8 cellular contexts compared by ENCODE assay signal in the genomic region with DNA sequence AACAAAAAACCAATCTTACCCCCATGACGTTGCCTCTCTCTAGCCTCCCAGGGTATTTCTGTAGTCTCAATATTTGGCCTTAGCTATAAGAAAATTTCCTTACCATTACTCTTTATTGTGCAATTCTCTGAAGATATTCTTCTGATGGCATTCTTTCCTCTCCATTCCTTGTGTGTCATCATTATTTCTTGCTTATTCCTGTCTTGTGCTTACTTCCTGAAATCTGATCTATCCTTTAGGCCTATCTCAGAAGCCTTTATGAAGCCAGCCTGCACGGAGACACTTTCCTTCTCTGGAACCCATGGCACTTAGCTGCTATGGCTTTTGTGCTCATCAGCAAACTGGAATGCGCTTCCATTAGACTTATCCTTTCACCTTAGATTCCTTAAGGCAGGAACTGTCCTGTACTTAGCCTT.
DNase-seq lines count a peak whose midpoint lies in the region; TF ChIP-seq lines count a peak whose summit lies in the region.

No MANE protein-coding gene starts in this region.

- H3K27ac Mint-ChIP-seq in nephron = peak overlapping the region; percentile 44 to 74 (median 68)

- H3K4me3 ChIP-seq in mammary epithelial cell (replicated peaks in 1 of 3; ENCODE audit: insufficient read depth in 1 of 3, low read depth in 2 of 3, low read length in 3 of 3) = no peak overlapping the region

- TF ChIP-seq CTCF in C4-2B (conservative IDR thresholded peaks at IDR 0.05) = no peak
- TF ChIP-seq CTCF in mammary epithelial cell (conservative IDR thresholded peaks at IDR 0.05 in 1 of 2, IDR thresholded peaks at IDR 0.05 in 1 of 2; ENCODE audit: extremely low read depth in 1 of 2, insufficient read depth in 1 of 2, low read depth in 1 of 2, low read length in 2 of 2) = no peak
- no peak for TF ChIP-seq CTCF in nephron (IDR thresholded peaks at IDR 0.05; ENCODE audit: unreplicated experiment in 3 of 3)

- no peaks in the 10 kb centered on the region for H3K79me2 ChIP-seq in mammary epithelial cell (ENCODE audit: insufficient read depth, low read length)

- peaks cover 58% of the 10 kb centered on the region for H3K4me1 ChIP-seq in mammary epithelial cell (ENCODE audit: insufficient read depth, low read length)

- H3K27ac ChIP-seq in C4-2B = peak overlapping the region; percentile 73
- H3K27ac ChIP-seq in mammary epithelial cell (ENCODE audit: insufficient read depth, low read depth, low read length) = peak overlapping the region; percentile 89

- in situ Hi-C loops in mammary epithelial cell (cut with MboI; ENCODE audit: low sequenced_read_pairs in 2 of 2) = loop anchor here in 1 of 2 donors (5.0 kb wide), 1 partner anchor 36 kb away; no protein-coding TSS in a partner anchor

- DNase-seq in LHCN-M2 (ENCODE audit: low read depth) = peak; percentile 66
- DNase-seq in mammary epithelial cell = peak; percentile 83
- no peak for DNase-seq in RPMI8226
- no peak for DNase-seq in effector CD8-positive, alpha-beta T cell (lab: John Stamatoyannopoulos, UW)
- no peak for DNase-seq in stimulated activated CD4-positive, alpha-beta T cell treated with anti-CD3 and anti-CD28 coated beads, Interleukin-2, amount 100 ng/mL, for 48 hours
- no peak for DNase-seq in NOMO-1 treated with dmso at 0.1 percent for 144 hours (lab: John Stamatoyannopoulos, UW; ENCODE audit: unreplicated experiment)

- no peak overlapping the region for H3K4me3 Mint-ChIP-seq in nephron

- H3K4me1 Mint-ChIP-seq in nephron = peaks cover 17% of the 10 kb centered on the region

- no TSS peak for BruUV-seq in mammary epithelial cell (replicated peaks; lab: Mats Ljungman, UMichigan)

- no peaks in the 10 kb centered on the region for H3K27me3 ChIP-seq in mammary epithelial cell (ENCODE audit: insufficient read depth, low read length)

- WGBS in mammary epithelial cell (ENCODE audit: low coverage, missing lambda C conversion rate) = 69% methylated on average over 3 of the region's 3 CpGs

- no peaks in the 10 kb centered on the region for H3K36me3 ChIP-seq in mammary epithelial cell (ENCODE audit: insufficient read depth, low read length)

- H2AFZ ChIP-seq in mammary epithelial cell (ENCODE audit: low read depth, low read length) = peak overlapping the region; percentile 19

- H4K20me1 ChIP-seq in mammary epithelial cell (ENCODE audit: insufficient read depth, low read length) = no peaks in the 10 kb centered on the region

- dilution Hi-C loops in mammary epithelial cell (cut with HindIII; ENCODE audit: low sequenced_read_pairs) = no loop called here

- intact Hi-C loops in mammary epithelial cell (cut with micrococcal nuclease) = loop anchor here (1.0 kb wide), 2 partner anchors 36 to 49 kb away; no protein-coding TSS in a partner anchor

- H3K9me3 Mint-ChIP-seq in nephron = no peaks in the 10 kb centered on the region

- CTCF ChIA-PET in mammary epithelial cell (lab: Charles Lee; ENCODE audit: low non-redundant PET) = interaction anchor here (0.6 to 0.8 kb wide), 3 partner anchors 9 to 307 kb away, joined by 3 to 8 read pairs (median 4); no protein-coding TSS in a partner anchor

- H3K9me3 ChIP-seq in mammary epithelial cell (replicated peaks; ENCODE audit: insufficient read depth, low read length) = no peaks in the 10 kb centered on the region

- H3K9ac ChIP-seq in mammary epithelial cell (ENCODE audit: insufficient read depth, low read length) = peak overlapping the region; percentile 49

- peaks cover 3% of the 10 kb centered on the region for H3K27me3 Mint-ChIP-seq in nephron (ENCODE audit: low read depth)

- peak overlapping the region; percentile 17 for H3K4me2 ChIP-seq in mammary epithelial cell (ENCODE audit: insufficient read depth, low read depth, low read length)

- no peaks in the 10 kb centered on the region for H3K36me3 Mint-ChIP-seq in nephron (ENCODE audit: low read depth)

Comparison
In these comparisons a context has a peak if more than half of its experiments do, and no peak if none do; other contexts are left out.
1. DNase-seq: peak in LHCN-M2 (single experiment) and mammary epithelial cell (single experiment); none in RPMI8226 (single experiment), effector CD8-positive, alpha-beta T cell (single experiment), stimulated activated CD4-positive, alpha-beta T cell treated with anti-CD3 and anti-CD28 coated beads, Interleukin-2, amount 100 ng/mL, for 48 hours (0 of 2) and NOMO-1 treated with dmso at 0.1 percent for 144 hours (single experiment).